ENCODE assay signal across 1 cellular context in the genomic region with DNA sequence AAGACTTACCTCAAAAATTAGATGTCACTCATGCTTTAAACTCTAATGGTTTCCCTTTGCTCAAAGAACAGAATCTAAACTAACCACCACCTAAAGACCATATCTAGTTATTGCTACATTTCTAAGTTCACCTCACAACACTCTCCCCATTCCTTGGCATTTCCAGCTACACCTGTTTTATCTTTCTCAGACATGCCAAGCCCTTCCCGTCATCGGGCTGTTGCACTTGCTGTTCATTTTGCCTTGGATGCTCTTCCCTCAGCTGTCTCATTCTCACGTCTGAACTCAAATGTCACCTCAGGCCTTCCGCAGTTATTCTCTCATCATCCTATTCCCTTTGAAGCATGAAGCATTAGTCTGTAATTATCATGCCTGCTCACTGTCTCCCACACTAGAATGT.
A peak's percentile ranks its signal among the peaks of the same experiment; 100 is the strongest.
TF ChIP-seq lines count a peak whose summit lies in the region.

No MANE protein-coding gene starts in this region.

TF ChIP-seq in HepG2, 621 proteins besides CTCF, POLR2A, EP300 and RAD21:
- TF ChIP-seq PAWR (CRISPR knock-in tag; IDR thresholded peaks at IDR 0.05; ENCODE audit: borderline replicate concordance) (no peak), POLR2AphosphoS2 (IDR thresholded peaks at IDR 0.05; ENCODE audit: low read depth, low read length) (0 out of 2 replicates have a peak, but pooled peaks have one; percentile 53), SIN3B (IDR thresholded peaks at IDR 0.05; ENCODE audit: low read length) (no peak), U2AF2 (IDR thresholded peaks at IDR 0.05; ENCODE audit: low read depth, low read length) (no peak), BHLHE40 (IDR thresholded peaks at IDR 0.05; ENCODE audit: low read length) (no peak), HMGA1 (CRISPR knock-in tag; conservative IDR thresholded peaks at IDR 0.05) (no peak), ZNF770 (CRISPR knock-in tag; IDR thresholded peaks at IDR 0.05) (no peak)
- TF ChIP-seq, protein P1, sequence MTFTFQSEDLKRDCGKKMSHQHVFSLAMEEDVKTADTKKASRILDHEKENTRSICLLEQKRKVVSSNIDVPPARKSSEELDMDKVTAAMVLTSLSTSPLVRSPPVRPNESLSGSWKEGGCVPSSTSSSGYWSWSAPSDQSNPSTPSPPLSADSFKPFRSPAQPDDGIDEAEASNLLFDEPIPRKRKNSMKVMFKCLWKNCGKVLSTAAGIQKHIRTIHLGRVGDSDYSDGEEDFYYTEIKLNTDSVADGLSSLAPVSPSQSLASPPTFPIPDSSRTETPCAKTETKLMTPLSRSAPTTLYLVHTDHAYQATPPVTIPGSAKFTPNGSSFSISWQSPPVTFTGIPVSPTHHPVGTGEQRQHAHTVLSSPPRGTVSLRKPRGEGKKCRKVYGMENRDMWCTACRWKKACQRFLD (CRISPR knock-in tag; IDR thresholded peaks at IDR 0.05; ENCODE audit: borderline replicate concordance), result no peak
